In the genomic region with DNA sequence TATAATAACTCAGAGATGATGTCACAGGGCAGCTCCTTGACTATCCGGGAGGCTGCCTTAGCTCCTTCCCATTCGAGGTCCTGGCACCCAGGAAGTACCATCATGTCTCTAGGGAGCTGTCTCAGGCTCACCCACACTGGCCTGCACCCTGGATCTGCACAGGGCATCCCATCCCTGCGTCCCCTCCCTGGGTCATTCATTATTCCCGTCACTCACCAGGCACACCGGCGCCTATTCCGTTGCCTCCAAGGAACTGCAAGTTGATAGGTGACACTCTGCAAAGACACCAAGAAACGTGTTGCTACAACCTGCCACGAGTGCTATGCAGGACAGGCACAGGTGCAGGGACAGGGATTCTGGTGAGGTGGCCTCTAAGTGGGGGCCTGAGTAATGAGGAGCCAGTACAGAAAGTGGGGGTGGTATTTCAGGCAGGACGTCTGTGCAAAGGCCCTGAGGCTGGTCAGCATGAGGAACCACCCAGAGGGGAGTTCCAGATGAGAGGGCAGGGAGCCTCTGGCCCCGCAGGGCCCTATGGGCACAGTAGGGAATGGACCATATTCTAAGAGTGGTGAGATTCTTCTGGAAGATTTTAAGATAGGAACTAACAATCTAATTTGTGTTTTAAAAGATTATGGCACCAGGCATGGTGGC, we compare ENCODE assay signal across 30 cellular contexts.
"Had no signal": no experiment of that assay in that cellular context is flagged by ENCODE, and none has a peak within 500 bp of the region (broad histone marks: within the 10 kb centered on the region; RNA-seq: fewer than 3 reads in every experiment).

No MANE protein-coding gene starts in this region.

- H2AFZ ChIP-seq: PC-9 had no signal

- H3K27ac ChIP-seq: ascending aorta, cardiac muscle cell, PC-9, SJCRH30, SK-N-MC, WERI-Rb-1 had no signal

- H3K4me1 ChIP-seq: ascending aorta, SJCRH30 had no signal

- H3K27me3 ChIP-seq: ascending aorta, cardiac muscle cell, SJCRH30 had no signal

- H3K4me3 ChIP-seq: ascending aorta, cardiac muscle cell, PC-9, SJCRH30, SK-N-MC had no signal

- H3K36me3 ChIP-seq: ascending aorta, cardiac muscle cell, SJCRH30, WERI-Rb-1 had no signal

- H3K4me2 ChIP-seq: PC-9 had no signal

- H3K9me3 ChIP-seq: ascending aorta, SJCRH30 had no signal

- ATAC-seq: activated CD8-positive, alpha-beta memory T cell treated with anti-CD3 and anti-CD28 coated beads, Interleukin-2, amount 10 ng/mL, durations not matched to agents 7 days and 5 days had no signal

- DNase-seq: activated CD4-positive, alpha-beta memory T cell treated with anti-CD3 and anti-CD28 coated beads, Interleukin-2, amount 10 ng/mL, durations not matched to agents 7 days and 5 days; activated CD4-positive, alpha-beta T cell treated with anti-CD3 and anti-CD28 coated beads for 1 hour; activated CD4-positive, alpha-beta T cell treated with anti-CD3 and anti-CD28 coated beads for 48 hours; activated CD4-positive, CD25-positive, alpha-beta regulatory T cell; activated CD8-positive, alpha-beta memory T cell treated with anti-CD3 and anti-CD28 coated beads for 24 hours; activated CD8-positive, alpha-beta memory T cell treated with anti-CD3 and anti-CD28 coated beads, Interleukin-2, amount 10 ng/mL, durations not matched to agents 7 days and 5 days; activated CD8-positive, alpha-beta memory T cell treated with anti-CD3 and anti-CD28 coated beads, Interleukin-2, amount 50 U/mL, for 48 hours; activated gamma-delta T cell; activated naive CD4-positive, alpha-beta T cell treated with Interleukin-2 at 50 U/mL for 16 hours; activated naive CD8-positive, alpha-beta T cell treated with anti-CD3 and anti-CD28 coated beads, Interleukin-2, amount 10 ng/mL, durations not matched to agents 7 days and 5 days; activated T-cell treated with anti-CD3 and anti-CD28 coated beads, Interleukin-2, amount 50 U/mL, for 48 hours; amygdala; Kasumi-1; KG1; MM.1S; MV-4-11; NCI-H1092; NCI-H1436 treated with DMSO at 0.1 percent for 48 hours; NCI-H1694 treated with DMSO at 0.1 percent for 48 hours; NCI-H2029; NCI-H345; NCI-H524 treated with DMSO at 0.1 percent for 48 hours; PC-9; SHP77; SJCRH30; T1000; WERI-Rb-1 had no signal
